24 cellular contexts compared by ENCODE assay signal in genomic region chr5:2441496-2442180, GRCh38.
DNase-seq lines count a peak whose midpoint lies in the region; ATAC-seq, FAIRE-seq and TF ChIP-seq lines count a peak whose summit lies in the region.
"Had no signal": no experiment of that assay in that cellular context is flagged by ENCODE, and none has a peak within 500 bp of the region (broad histone marks: within the 10 kb centered on the region; RNA-seq: fewer than 3 reads in every experiment).

No MANE protein-coding gene starts in this region.

- BruUV-seq in Calu3 (replicated peaks; lab: Mats Ljungman, UMichigan) = no TSS peak
- no TSS peak for BruUV-seq in HepG2 (replicated peaks; lab: Mats Ljungman, UMichigan)

- no peaks in the 10 kb centered on the region for H3K9me3 ChIP-seq in pancreas
- no peaks in the 10 kb centered on the region for H3K9me3 ChIP-seq in HepG2 (ENCODE audit: low read length)
- H3K9me3 ChIP-seq: A549, BE2C had no signal

- no peak overlapping the region for H3K27ac ChIP-seq in pancreas
- no peak overlapping the region for H3K27ac ChIP-seq in HepG2 (ENCODE audit: extremely low read length, insufficient read depth, low read length)
- H3K27ac ChIP-seq: A549; BLaER1 treated with 17β-estradiol and CSF1 and Interleukin-3, amounts not matched to agents 10 nM and 100 nM; GM23248 had no signal

- in situ Hi-C loops in HepG2 (cut with HindIII; ENCODE audit: extremely low pct_ligation_motif_present, low pct_unique_long_range_greater_than_20kb) = no loop called here

- H3K27me3 ChIP-seq in pancreas (peaks cover 0 to 7% (median 2%) of the 10 kb centered on the region in 4 donors), HepG2 (ENCODE audit: control insufficient read depth in 1 of 2, insufficient read depth in 2 of 2, low read length in 2 of 2) (no peaks in the 10 kb centered on the region; a peak in 1 of 5 replicates)
- H3K27me3 ChIP-seq: BE2C; BLaER1 treated with 17β-estradiol and CSF1 and Interleukin-3, amounts not matched to agents 10 nM and 100 nM had no signal

- H3K4me3 ChIP-seq in pancreas (no peak overlapping the region), HepG2 (replicated peaks in 1 of 3; ENCODE audit: insufficient read depth in 1 of 3, low read depth in 2 of 3, low read length in 3 of 3) (no peak overlapping the region)
- H3K4me3 ChIP-seq: A549; BLaER1 treated with 17β-estradiol and CSF1 and Interleukin-3, amounts not matched to agents 10 nM and 100 nM; GM23248 had no signal

- no peak overlapping the region for H3K4me2 ChIP-seq in HepG2 (ENCODE audit: low read depth, low read length)
- H3K4me2 ChIP-seq: A549; BLaER1 treated with 17β-estradiol and CSF1 and Interleukin-3, amounts not matched to agents 10 nM and 100 nM had no signal

- no peak for FAIRE-seq in pancreas (lab: Jason Lieb, UNC)
- no peak for FAIRE-seq in HepG2 (lab: Jason Lieb, UNC)
- FAIRE-seq: A549, G401.6, GM12892, GM19239, H1 had no signal

- no peak overlapping the region for H2AFZ ChIP-seq in HepG2 (ENCODE audit: low read length)
- H2AFZ ChIP-seq: GM23248 had no signal

- no peaks in the 10 kb centered on the region for H3K4me1 Mint-ChIP-seq in Calu3 (ENCODE audit: low read depth, unreplicated experiment)
- H3K4me1 Mint-ChIP-seq: CD14-positive monocyte had no signal

- ATAC-seq in pancreas = peak; percentile 71 to 92 (median 84)
- ATAC-seq in HepG2 = no peak
- ATAC-seq: A549 had no signal

- no peaks in the 10 kb centered on the region for H3K36me3 Mint-ChIP-seq in Calu3 (ENCODE audit: insufficient read depth, unreplicated experiment)
- H3K36me3 Mint-ChIP-seq: CD14-positive monocyte had no signal

- H3K4me3 Mint-ChIP-seq in Calu3 (ENCODE audit: low read depth, unreplicated experiment) = no peak overlapping the region
- H3K4me3 Mint-ChIP-seq: CD14-positive monocyte; CD4-positive, alpha-beta T cell had no signal

- POLR2A ChIA-PET in HepG2 (lab: Yijun Ruan, JAX) = no interaction called here

- no peak for TF ChIP-seq CTCF in pancreas (IDR thresholded peaks at IDR 0.05)
- TF ChIP-seq CTCF in Calu3 (IDR thresholded peaks at IDR 0.05; ENCODE audit: unreplicated experiment) = no peak
- no peak for TF ChIP-seq CTCF in HepG2 (CRISPR knock-in tag; IDR thresholded peaks at IDR 0.05)

- TF ChIP-seq EP300 in HepG2 (IDR thresholded peaks at IDR 0.05; ENCODE audit: low read depth in 2 of 2, low read length in 2 of 2) (no peak), HepG2 (CRISPR knock-in tag; IDR thresholded peaks at IDR 0.05; ENCODE audit: borderline replicate concordance) (no peak)

- no peaks in the 10 kb centered on the region for H3K27me3 Mint-ChIP-seq in Calu3 (ENCODE audit: unreplicated experiment)
- H3K27me3 Mint-ChIP-seq: CD4-positive, alpha-beta T cell had no signal

- H3K27ac Mint-ChIP-seq in Calu3 (ENCODE audit: unreplicated experiment) = no peak overlapping the region
- H3K27ac Mint-ChIP-seq: CD14-positive monocyte; CD4-positive, alpha-beta T cell had no signal

- H3K9me3 Mint-ChIP-seq in Calu3 (ENCODE audit: low read depth, unreplicated experiment) = peaks cover 6% of the 10 kb centered on the region

- peak; percentile 4 for DNase-seq in NCI-H146 treated with DMSO at 0.1 percent for 48 hours (lab: John Stamatoyannopoulos, UW; ENCODE audit: unreplicated experiment)
- peak; percentile 22 for DNase-seq in ecto neural progenitor cell (ENCODE audit: low spot score)
- DNase-seq in pancreas = peak in 4 of 6 donors; percentile 20 to 44 (median 32)
- no peak for DNase-seq in Calu3
- no peak for DNase-seq in NOMO-1 treated with DMSO at 0.1 percent for 48 hours (lab: John Stamatoyannopoulos, UW; ENCODE audit: unreplicated experiment)
- DNase-seq in HepG2 (ENCODE audit: low spot score) = no peak
- DNase-seq: 8988T; ACHN; AML-193; BE2C; CD4-positive, alpha-beta T cell; COR-L47; DMS153; DND-41; GM23248; H7; HCEC 1CT had no signal

- CTCF ChIA-PET in Calu3 (lab: Charles Lee) (no interaction called here), HepG2 (lab: Yijun Ruan, JAX; ENCODE audit: low intra/inter-chr PET ratio, low total read pairs) (no interaction called here)

- TF ChIP-seq RAD21 in HepG2 (CRISPR knock-in tag; IDR thresholded peaks at IDR 0.05) = no peak

- intact Hi-C loops in pancreas (cut with DNase I) = no loop called here
- intact Hi-C loops in Calu3 (cut with micrococcal nuclease; ENCODE audit: unreplicated experiment) = no loop called here
- intact Hi-C loops in HepG2 (cut with micrococcal nuclease; ENCODE audit: unreplicated experiment) = no loop called here

- H3K4me1 ChIP-seq in pancreas (peaks cover 0 to 5% (median 0%) of the 10 kb centered on the region in 3 donors), HepG2 (ENCODE audit: insufficient read depth, low read length) (no peaks in the 10 kb centered on the region)
- H3K4me1 ChIP-seq: A549; BE2C; BLaER1 treated with 17β-estradiol and CSF1 and Interleukin-3, amounts not matched to agents 10 nM and 100 nM had no signal

- H3K9ac ChIP-seq in HepG2 (ENCODE audit: insufficient read depth, low read depth, low read length) = no peak overlapping the region
- H3K9ac ChIP-seq: BLaER1 treated with 17β-estradiol and CSF1 and Interleukin-3, amounts not matched to agents 10 nM and 100 nM; GM23248 had no signal

- no peaks in the 10 kb centered on the region for H4K20me1 ChIP-seq in HepG2 (ENCODE audit: insufficient read depth, low read length)
- H4K20me1 ChIP-seq: BLaER1 treated with 17β-estradiol and CSF1 and Interleukin-3, amounts not matched to agents 10 nM and 100 nM had no signal

- TF ChIP-seq POLR2A in HepG2 (IDR thresholded peaks at IDR 0.05; ENCODE audit: insufficient read depth in 1 of 2, low read depth in 2 of 2, low read length in 2 of 2) = no peak

- H3K36me3 ChIP-seq in pancreas = no peaks in the 10 kb centered on the region
- H3K36me3 ChIP-seq in HepG2 (replicated peaks in 1 of 2; ENCODE audit: control insufficient read depth in 1 of 2, insufficient read depth in 2 of 2, low read length in 2 of 2) = no peaks in the 10 kb centered on the region
- H3K36me3 ChIP-seq: BE2C; BLaER1 treated with 17β-estradiol and CSF1 and Interleukin-3, amounts not matched to agents 10 nM and 100 nM had no signal

- 16 to 28% methylated on average over 14 of the region's 14 CpGs for WGBS in pancreas, 2 donors
- 0% methylated on average over 8 of the region's 14 CpGs for WGBS in HepG2 (ENCODE audit: low lambda C conversion rate)

- no peaks in the 10 kb centered on the region for H3K79me2 ChIP-seq in HepG2 (ENCODE audit: insufficient read depth, low read length)

TF ChIP-seq in HepG2, 621 proteins besides CTCF, POLR2A, EP300 and RAD21:
- TF ChIP-seq FOXO4 (CRISPR knock-in tag; conservative IDR thresholded peaks at IDR 0.05) = no peak

Comparison
In these comparisons a context has a peak if more than half of its experiments do, and no peak if none do; other contexts are left out.
1. DNase-seq: peak in NCI-H146 treated with DMSO at 0.1 percent for 48 hours (single experiment), ecto neural progenitor cell (single experiment) and pancreas (4 of 6); none in Calu3 (single experiment), NOMO-1 treated with DMSO at 0.1 percent for 48 hours (single experiment) and HepG2 (single experiment).